In genomic region chr10:97875391-97875790, GRCh38 we compare ENCODE assay signal across 1 cellular context.
TF ChIP-seq lines count a peak whose summit lies in the region.

No MANE protein-coding gene starts in this region.

TF ChIP-seq in H1, 55 proteins besides CTCF, POLR2A, EP300 and RAD21:
- TF ChIP-seq EZH2 (IDR thresholded peaks at IDR 0.05; ENCODE audit: low read depth, low read length, severe bottlenecking) (no peak), HDAC6 (IDR thresholded peaks at IDR 0.05; ENCODE audit: low read depth, low read length) (no peak), SP4 (IDR thresholded peaks at IDR 0.05; ENCODE audit: low read length) (no peak), JUN (IDR thresholded peaks at IDR 0.05; ENCODE audit: low read depth, low read length) (no peak), SIRT6 (IDR thresholded peaks at IDR 0.05; ENCODE audit: low read length) (no peak), CHD2 (IDR thresholded peaks at IDR 0.05; ENCODE audit: low read length) (no peak), CEBPB (IDR thresholded peaks at IDR 0.05; ENCODE audit: low read depth, low read length) (no peak), POLR2AphosphoS5 (IDR thresholded peaks at IDR 0.05; ENCODE audit: low read depth, low read length) (no peak), SRF (IDR thresholded peaks at IDR 0.05; ENCODE audit: low read depth, low read length) (no peak), TCF12 (IDR thresholded peaks at IDR 0.05; ENCODE audit: low read depth, low read length) (no peak), KDM5A (IDR thresholded peaks at IDR 0.05; ENCODE audit: low read length) (no peak), CREB1 (IDR thresholded peaks at IDR 0.05) (no peak), YY1 (IDR thresholded peaks at IDR 0.05; ENCODE audit: low read depth, low read length) (no peak), PHF8 (conservative IDR thresholded peaks at IDR 0.05; ENCODE audit: low read depth, low read length) (no peak), ATF3 (IDR thresholded peaks at IDR 0.05; ENCODE audit: insufficient read depth, low read depth, low read length) (no peak)
- TF ChIP-seq, protein P1, sequence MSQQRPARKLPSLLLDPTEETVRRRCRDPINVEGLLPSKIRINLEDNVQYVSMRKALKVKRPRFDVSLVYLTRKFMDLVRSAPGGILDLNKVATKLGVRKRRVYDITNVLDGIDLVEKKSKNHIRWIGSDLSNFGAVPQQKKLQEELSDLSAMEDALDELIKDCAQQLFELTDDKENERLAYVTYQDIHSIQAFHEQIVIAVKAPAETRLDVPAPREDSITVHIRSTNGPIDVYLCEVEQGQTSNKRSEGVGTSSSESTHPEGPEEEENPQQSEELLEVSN (IDR thresholded peaks at IDR 0.05): no peak
